In genomic region chrX:39873111-39873510, GRCh38 we compare ENCODE assay signal across 25 cellular contexts.
"Had no signal": no experiment of that assay in that cellular context is flagged by ENCODE, and none has a peak within 500 bp of the region (broad histone marks: within the 10 kb centered on the region; RNA-seq: fewer than 3 reads in every experiment).

No MANE protein-coding gene starts in this region.

- H3K27me3 Mint-ChIP-seq: activated B cell treated with CpG ODN at 0.5 μM for 24 hours; activated naive CD8-positive, alpha-beta T cell; naive thymus-derived CD4-positive, alpha-beta T cell; T-cell; type B pancreatic cell had no signal

- DNase-seq: activated B cell treated with CpG ODN at 0.5 μM for 24 hours; activated CD4-positive, alpha-beta T cell treated with anti-CD3 and anti-CD28 coated beads for 48 hours; activated CD8-positive, alpha-beta memory T cell treated with anti-CD3 and anti-CD28 coated beads, Interleukin-2, amount 50 U/mL, for 4 hours; adrenal gland; brain microvascular endothelial cell; central memory CD4-positive, alpha-beta T cell; dermis blood vessel endothelial cell; effector CD8-positive, alpha-beta T cell; glutamatergic neuron; immature natural killer cell; left lung; naive thymus-derived CD4-positive, alpha-beta T cell; small intestine; stimulated activated CD4-positive, alpha-beta T cell treated with anti-CD3 and anti-CD28 coated beads, Interleukin-2, amount 100 ng/mL, for 24 hours; T-cell; T1000; testis had no signal

- H3K4me1 ChIP-seq: adrenal gland, ascending aorta, left lung, testis, vagina had no signal

- H3K4me3 ChIP-seq: adrenal gland, ascending aorta, hepatocyte, left lung, lung, testis, vagina had no signal

- H3K9me3 ChIP-seq: adrenal gland, ascending aorta, left lung, testis, vagina had no signal

- H3K36me3 ChIP-seq: adrenal gland, ascending aorta, brain microvascular endothelial cell, left lung, vagina had no signal

- H3K4me3 Mint-ChIP-seq: activated B cell treated with CpG ODN at 0.5 μM for 24 hours; activated naive CD8-positive, alpha-beta T cell; immature natural killer cell; naive thymus-derived CD4-positive, alpha-beta T cell; stimulated activated memory B cell treated with anti-CD40 and anti-IgM and Interleukin-4, amounts not matched to agents 10 μg/mL and 1 μg/mL and 100 μg/mL, for 72 hours; T-cell; type B pancreatic cell had no signal

- H3K27me3 ChIP-seq: ascending aorta, brain microvascular endothelial cell, hepatocyte, left lung, testis, vagina had no signal

- H3K27ac Mint-ChIP-seq: activated B cell treated with CpG ODN at 0.5 μM for 24 hours, T-cell, type B pancreatic cell had no signal

- H3K9me3 Mint-ChIP-seq: activated B cell treated with CpG ODN at 0.5 μM for 24 hours; stimulated activated memory B cell treated with anti-CD40 and anti-IgM and Interleukin-4, amounts not matched to agents 10 μg/mL and 1 μg/mL and 100 μg/mL, for 72 hours; T-cell had no signal

- H3K27ac ChIP-seq: adrenal gland, ascending aorta, brain microvascular endothelial cell, hepatocyte, left lung, testis, vagina had no signal

- H3K36me3 Mint-ChIP-seq: activated naive CD8-positive, alpha-beta T cell; immature natural killer cell; stimulated activated memory B cell treated with anti-CD40 and anti-IgM and Interleukin-4, amounts not matched to agents 10 μg/mL and 1 μg/mL and 100 μg/mL, for 72 hours; T-cell; type B pancreatic cell had no signal

- ATAC-seq: left lung; naive thymus-derived CD4-positive, alpha-beta T cell; sciatic nerve; stimulated activated memory B cell treated with anti-CD40 and anti-IgM and Interleukin-4, amounts not matched to agents 10 μg/mL and 1 μg/mL and 100 μg/mL, for 72 hours; T-cell had no signal
